In genomic region chrX:42751573-42751972, GRCh38 we compare ENCODE assay signal across 19 cellular contexts. TPM values are rescaled to one million over a fixed set of nuclear protein-coding genes. Genes with fewer than 3 reads are reported as not detected.
DNase-seq lines count a peak whose midpoint lies in the region; ATAC-seq, FAIRE-seq and TF ChIP-seq lines count a peak whose summit lies in the region.
"Had no signal": no experiment of that assay in that cellular context is flagged by ENCODE, and none has a peak within 500 bp of the region (broad histone marks: within the 10 kb centered on the region; RNA-seq: fewer than 3 reads in every experiment).

No MANE protein-coding gene starts in this region.

- no peak overlapping the region for H3K27ac ChIP-seq in GM23248
- peak overlapping the region; percentile 39 for H3K27ac ChIP-seq in smooth muscle cell (ENCODE audit: low read depth)
- H3K27ac ChIP-seq: RWPE1 had no signal

- H3K9me3 ChIP-seq in GM23248 (ENCODE audit: low read depth) (no peaks in the 10 kb centered on the region), smooth muscle cell (replicated peaks; ENCODE audit: low read depth) (no peaks in the 10 kb centered on the region)

- no peak for TF ChIP-seq CTCF in fibroblast of the aortic adventitia (IDR thresholded peaks at IDR 0.05; ENCODE audit: insufficient read depth, low read length)
- TF ChIP-seq CTCF in smooth muscle cell (IDR thresholded peaks at IDR 0.05; ENCODE audit: borderline replicate concordance, insufficient read depth, poor library complexity, severe bottlenecking): no peak

- H2AFZ ChIP-seq in GM23248: no peak overlapping the region
- no peak overlapping the region for H2AFZ ChIP-seq in smooth muscle cell (ENCODE audit: low read depth)

- no peak for FAIRE-seq in RCC 7860 (lab: Jason Lieb, UNC)
- FAIRE-seq: H54 had no signal

- H3K27me3 ChIP-seq in GM23248 (replicated peaks; ENCODE audit: insufficient read depth): no peaks in the 10 kb centered on the region
- no peaks in the 10 kb centered on the region for H3K27me3 ChIP-seq in smooth muscle cell (ENCODE audit: low read depth)

- 26 to 36% methylated on average over 3 of the region's 3 CpGs for WGBS in GM23248 (ENCODE audit: low coverage in 1 of 2, low lambda C conversion rate in 2 of 2, missing lambda C conversion rate in 2 of 2), 2 experiments
- WGBS in smooth muscle cell (ENCODE audit: low lambda C conversion rate): 36% methylated on average over 3 of the region's 3 CpGs

- DNase-seq in GM23248 (peak; percentile 45), RCC 7860 (ENCODE audit: low spot score) (peak; percentile 4), fibroblast of the aortic adventitia (ENCODE audit: low read depth) (peak; percentile 24), smooth muscle cell (lab: John Stamatoyannopoulos, UW; ENCODE audit: unreplicated experiment) (no peak)
- DNase-seq: DMS 273 treated with DMSO at 0.1 percent for 48 hours, GDM1, KG1, NCI-H1436, NCI-H1930, NCI-H345, PC-3, SIG-M5 had no signal

- in situ Hi-C loops in GM23248 (cut with MboI): no loop called here

- H3K36me3 ChIP-seq in GM23248 (ENCODE audit: low read depth) (no peaks in the 10 kb centered on the region), smooth muscle cell (ENCODE audit: low read depth) (no peaks in the 10 kb centered on the region)

- no peak overlapping the region for H3K9ac ChIP-seq in GM23248
- no peak overlapping the region for H3K9ac ChIP-seq in smooth muscle cell (ENCODE audit: low read depth)

- H3K9me2 ChIP-seq in GM23248 (ENCODE audit: insufficient read depth): no peaks in the 10 kb centered on the region

- no peaks in the 10 kb centered on the region for H3F3A ChIP-seq in GM23248 (ENCODE audit: insufficient read depth)
- H3F3A ChIP-seq in smooth muscle cell (ENCODE audit: low read depth): peaks cover 6% of the 10 kb centered on the region

- H3K79me2 ChIP-seq in GM23248 (ENCODE audit: insufficient read depth) (no peaks in the 10 kb centered on the region), smooth muscle cell (ENCODE audit: low read depth) (no peaks in the 10 kb centered on the region)

- H4K20me1 ChIP-seq in GM23248 (ENCODE audit: insufficient read depth) (no peaks in the 10 kb centered on the region), smooth muscle cell (ENCODE audit: low read depth) (no peaks in the 10 kb centered on the region)

- ATAC-seq in GM18498 (IDR thresholded peaks at IDR 0.05; ENCODE audit: unreplicated experiment) (no peak), HG03159 (IDR thresholded peaks at IDR 0.05; ENCODE audit: unreplicated experiment) (no peak), GM19328 (IDR thresholded peaks at IDR 0.05; ENCODE audit: unreplicated experiment) (no peak)
- ATAC-seq: PC-3, SK-N-SH treated with all-trans-retinoic acid at 6 μM for 48 hours had no signal

- no peak overlapping the region for H3K4me2 ChIP-seq in GM23248 (ENCODE audit: unreplicated experiment)
- no peak overlapping the region for H3K4me2 ChIP-seq in smooth muscle cell

- H3K4me1 ChIP-seq in GM23248 (ENCODE audit: insufficient read depth): no peaks in the 10 kb centered on the region
- peaks cover 19% of the 10 kb centered on the region for H3K4me1 ChIP-seq in smooth muscle cell (ENCODE audit: low read depth)

- H3K4me3 ChIP-seq in GM23248 (no peak overlapping the region), fibroblast of the aortic adventitia (ENCODE audit: low read depth, low read length) (no peak overlapping the region), smooth muscle cell (no peak overlapping the region)

RNA-seq across cellular contexts. Expression of gene PPP1R2C, which starts 26.4 kb away (rescaled TPM):
- total RNA-seq in GM23248 (2014; rRNA removed; shearing (Covaris generic)): not detected in 2 replicates
- polyA plus RNA-seq in GM23248 (2016; fragmentation: Nextera tagmentation; extraction: Ambion mirVana): not detected in 2 replicates
- total RNA-seq in fibroblast of the aortic adventitia (ENCODE audit: low replicate concordance): not detected in 2 replicates
- not detected in 2 replicates for total RNA-seq in smooth muscle cell
- polyA plus RNA-seq in smooth muscle cell: not detected in 2 replicates
- total RNA-seq: B cell, PC-3 had no signal
